ENCODE assay signal across 22 cellular contexts in genomic region chr11:20159680-20160381, GRCh38. TPM values are rescaled to one million over a fixed set of nuclear protein-coding genes. Genes with fewer than 3 reads are reported as not detected.
A peak's percentile ranks its signal among the peaks of the same experiment; 100 is the strongest.
DNase-seq lines count a peak whose midpoint lies in the region; TF ChIP-seq lines count a peak whose summit lies in the region.
"Had no signal": no experiment of that assay in that cellular context is flagged by ENCODE, and none has a peak within 500 bp of the region (broad histone marks: within the 10 kb centered on the region; RNA-seq: fewer than 3 reads in every experiment).

No MANE protein-coding gene starts in this region.

- TF ChIP-seq CTCF in BE2C (IDR thresholded peaks at IDR 0.05; ENCODE audit: low read depth, low read length) = no peak

- H3K36me3 ChIP-seq in BE2C (no peaks in the 10 kb centered on the region), iPS-15b (ENCODE audit: control insufficient read depth, insufficient read depth, low read length) (no peaks in the 10 kb centered on the region)
- H3K36me3 ChIP-seq: adrenal gland, brain microvascular endothelial cell, lower lobe of right lung, Peyer's patch had no signal

- no peak overlapping the region for H3K9ac ChIP-seq in iPS-15b (ENCODE audit: low read depth, low read length)
- H3K9ac ChIP-seq: parathyroid adenoma had no signal

- H3K4me3 ChIP-seq in BE2C (ENCODE audit: low read depth, low read length) = peak overlapping the region; percentile 45; the same call in 1 of the 2 replicates
- peak overlapping the region; percentile 28 for H3K4me3 ChIP-seq in iPS-15b (ENCODE audit: low read depth, low read length)
- H3K4me3 ChIP-seq: adrenal gland, K562, lower lobe of right lung, Peyer's patch had no signal

- H3K9me3 ChIP-seq in BE2C = no peaks in the 10 kb centered on the region
- no peaks in the 10 kb centered on the region for H3K9me3 ChIP-seq in iPS-15b (ENCODE audit: control insufficient read depth, insufficient read depth, low read length)
- H3K9me3 ChIP-seq: adrenal gland, lower lobe of right lung had no signal

- DNase-seq in NCI-H2227 (lab: John Stamatoyannopoulos, UW; ENCODE audit: unreplicated experiment) = peak; percentile 11
- DNase-seq in NCI-H2227 treated with DMSO at 0.1 percent for 48 hours (lab: John Stamatoyannopoulos, UW) = no peak
- DNase-seq in BE2C = no peak
- peak; percentile 57 for DNase-seq in NCI-H69 (lab: John Stamatoyannopoulos, UW)
- no peak for DNase-seq in kidney tubule cell (ENCODE audit: low spot score)
- DNase-seq in SKM-1 (lab: John Stamatoyannopoulos, UW; ENCODE audit: unreplicated experiment) = no peak
- no peak for DNase-seq in cerebellar cortex (ENCODE audit: low spot score)
- DNase-seq: activated CD4-positive, CD25-positive, alpha-beta regulatory T cell treated with anti-CD3 and anti-CD28 coated beads, Interleukin-2, amount 50 U/mL, for 72 hours; activated CD8-positive, alpha-beta memory T cell treated with anti-CD3 and anti-CD28 coated beads for 24 hours; activated gamma-delta T cell treated with Interleukin-2 at 50 U/mL for 16 hours; adrenal gland; AML-193; brain microvascular endothelial cell; CD8-positive, alpha-beta T cell; lower lobe of right lung; natural killer cell; Peyer's patch; SHP77 treated with DMSO at 0.1 percent for 48 hours had no signal

- H3K27me3 ChIP-seq in BE2C (peaks cover 59% of the 10 kb centered on the region), iPS-15b (ENCODE audit: control insufficient read depth, insufficient read depth, low read length) (peaks cover 95% of the 10 kb centered on the region)

- H3K4me1 ChIP-seq in BE2C = no peaks in the 10 kb centered on the region; the same call in 1 of the 2 replicates
- H3K4me1 ChIP-seq in iPS-15b (ENCODE audit: control insufficient read depth, insufficient read depth, low read length) = peaks cover 27% of the 10 kb centered on the region
- H3K4me1 ChIP-seq: parathyroid adenoma had no signal

RNA-seq across cellular contexts. Expression of gene DBX1, which starts 0.4 kb away (rescaled TPM):
- polyA plus RNA-seq in BE2C (2012; ENCODE audit: insufficient read depth, insufficient read length, low read depth) = not detected
- polyA plus RNA-seq: adrenal gland, K562, right cardiac atrium had no signal

Comparison
In these comparisons a context has a peak if more than half of its experiments do, and no peak if none do; other contexts are left out.
1. DNase-seq: peak in NCI-H2227 (single experiment) and NCI-H69 (single experiment); none in NCI-H2227 treated with DMSO at 0.1 percent for 48 hours (single experiment), BE2C (single experiment), kidney tubule cell (single experiment), SKM-1 (single experiment) and cerebellar cortex (single experiment).